Comparison of ENCODE assay signal across 1 cellular context in genomic region chr17:45266372-45266926, GRCh38.
TF ChIP-seq lines count a peak whose summit lies in the region.

No MANE protein-coding gene starts in this region.

TF ChIP-seq in A549, 52 proteins besides CTCF, POLR2A, EP300 and RAD21 (continued from another document):
- TF ChIP-seq ATOH8 (CRISPR knock-in tag; IDR thresholded peaks at IDR 0.05; ENCODE audit: low read depth) (no peak), EHMT2 (IDR thresholded peaks at IDR 0.05; ENCODE audit: low read depth) (no peak), HDAC2 (IDR thresholded peaks at IDR 0.05) (no peak), MAZ (IDR thresholded peaks at IDR 0.05; ENCODE audit: borderline replicate concordance, low read depth, low read length) (no peak), CBX8 (IDR thresholded peaks at IDR 0.05) (no peak)
